ENCODE assay signal across 1 cellular context in the genomic region with DNA sequence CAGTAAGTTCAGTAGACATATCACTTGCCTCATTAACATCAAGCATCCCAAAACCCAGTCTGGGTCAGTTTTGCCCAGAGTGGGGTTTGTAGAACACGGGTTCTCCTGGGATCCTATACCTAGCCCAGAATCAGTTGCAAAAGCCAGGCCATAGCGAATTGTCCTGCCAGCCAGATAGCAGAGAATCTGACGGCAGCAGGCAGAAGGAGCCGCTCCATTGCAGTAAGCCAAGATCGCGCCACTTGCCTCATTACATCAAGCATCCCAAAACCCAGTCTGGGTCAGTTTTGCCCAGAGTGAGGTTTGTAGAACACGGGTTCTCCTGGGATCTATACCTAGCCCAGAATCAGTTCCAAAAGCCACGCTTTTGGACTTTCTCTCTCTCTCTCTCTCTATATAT.
A peak's percentile ranks its signal among the peaks of the same experiment; 100 is the strongest.
TF ChIP-seq lines count a peak whose summit lies in the region.

No MANE protein-coding gene starts in this region.

TF ChIP-seq in K562, 482 proteins besides CTCF, POLR2A, EP300 and RAD21:
- TF ChIP-seq DPF2 (IDR thresholded peaks at IDR 0.05), result 0 out of 2 replicates have a peak, but pooled peaks have one; percentile 0
- TF ChIP-seq TRIM24 (IDR thresholded peaks at IDR 0.05), result no peak
